ENCODE assay signal across 29 cellular contexts in genomic region chr9:134680393-134681060, GRCh38. TPM values are rescaled to one million over a fixed set of nuclear protein-coding genes. Genes with fewer than 3 reads are reported as not detected.
DNase-seq lines count a peak whose midpoint lies in the region; ATAC-seq, FAIRE-seq and TF ChIP-seq lines count a peak whose summit lies in the region.
"Had no signal": no experiment of that assay in that cellular context is flagged by ENCODE, and none has a peak within 500 bp of the region (broad histone marks: within the 10 kb centered on the region; RNA-seq: fewer than 3 reads in every experiment).

No MANE protein-coding gene starts in this region.

- peaks cover 17% of the 10 kb centered on the region for H3K79me1 ChIP-seq in trophoblast cell (ENCODE audit: low read length)

- H3K4me3 ChIP-seq in liver (ENCODE audit: low read depth in 1 of 3, low read length in 3 of 3): no peak overlapping the region
- no peak overlapping the region for H3K4me3 ChIP-seq in HepG2 (replicated peaks in 1 of 3; ENCODE audit: insufficient read depth in 1 of 3, low read depth in 2 of 3, low read length in 3 of 3)
- no peak overlapping the region for H3K4me3 ChIP-seq in gastroesophageal sphincter
- H3K4me3 ChIP-seq in trophoblast cell (ENCODE audit: low read depth, low read length): no peak overlapping the region
- H3K4me3 ChIP-seq in uterus: no peak overlapping the region
- H3K4me3 ChIP-seq: dorsolateral prefrontal cortex, psoas muscle had no signal

- peak overlapping the region; percentile 11 for H4K91ac ChIP-seq in trophoblast cell (ENCODE audit: low read depth, low read length)

- H2BK5ac ChIP-seq in trophoblast cell (ENCODE audit: low read depth, low read length, poor library complexity): peak overlapping the region; percentile 2

- no peak overlapping the region for H4K12ac ChIP-seq in trophoblast cell (ENCODE audit: low read depth, low read length)

- H4K8ac ChIP-seq in trophoblast cell (ENCODE audit: low read depth, low read length): peak overlapping the region; percentile 17

- H3K14ac ChIP-seq in trophoblast cell (ENCODE audit: low read length): peak overlapping the region; percentile 42

- H2BK120ac ChIP-seq in trophoblast cell (ENCODE audit: insufficient read depth, low read length, poor library complexity): peak overlapping the region; percentile 25

- peak overlapping the region; percentile 77 for H3K18ac ChIP-seq in trophoblast cell (ENCODE audit: low read length)

- H3K4me3 Mint-ChIP-seq in activated CD4-positive, alpha-beta T cell treated with anti-CD3 and anti-CD28 coated beads, Interleukin-2, amount 10 ng/mL, durations not matched to agents 7 days and 5 days: no peak overlapping the region
- H3K4me3 Mint-ChIP-seq: activated naive CD8-positive, alpha-beta T cell treated with anti-CD3 and anti-CD28 coated beads for 36 hours; stimulated activated naive CD8-positive, alpha-beta T cell treated with anti-CD3 and anti-CD28 coated beads, Interleukin-15, Interleukin-2, amounts not matched to agents 100 ng/mL and 50 ng/mL, for 24 hours; T-helper 17 cell; type B pancreatic cell had no signal

- intact Hi-C loops in HepG2 (cut with micrococcal nuclease; ENCODE audit: unreplicated experiment) (no loop called here), uterus (cut with DNase I; ENCODE audit: low total_unique reads) (no loop called here)

- H3K27ac Mint-ChIP-seq in activated CD4-positive, alpha-beta T cell treated with anti-CD3 and anti-CD28 coated beads, Interleukin-2, amount 10 ng/mL, durations not matched to agents 7 days and 5 days: no peak overlapping the region
- H3K27ac Mint-ChIP-seq: activated naive CD8-positive, alpha-beta T cell treated with anti-CD3 and anti-CD28 coated beads for 36 hours; stimulated activated naive CD8-positive, alpha-beta T cell treated with anti-CD3 and anti-CD28 coated beads, Interleukin-15, Interleukin-2, amounts not matched to agents 100 ng/mL and 50 ng/mL, for 24 hours; T-helper 17 cell; type B pancreatic cell had no signal

- ATAC-seq in HepG2 (no peak), gastroesophageal sphincter (no peak), GM18505 (IDR thresholded peaks at IDR 0.05; ENCODE audit: unreplicated experiment) (no peak)
- ATAC-seq: T-helper 17 cell had no signal

- no peak for FAIRE-seq in HepG2 (lab: Jason Lieb, UNC)
- FAIRE-seq: endothelial cell of umbilical vein, GM18507, HTR-8/SVneo had no signal

- TF ChIP-seq CTCF in liver (IDR thresholded peaks at IDR 0.05; ENCODE audit: low read depth, low read length, missing input control): no peak
- TF ChIP-seq CTCF in HepG2 (CRISPR knock-in tag; IDR thresholded peaks at IDR 0.05): no peak
- TF ChIP-seq CTCF in gastroesophageal sphincter (IDR thresholded peaks at IDR 0.05): no peak
- TF ChIP-seq CTCF in uterus (IDR thresholded peaks at IDR 0.05): no peak

- H3K4me2 ChIP-seq in HepG2 (ENCODE audit: low read depth, low read length) (no peak overlapping the region), trophoblast cell (ENCODE audit: low read length) (peak overlapping the region; percentile 37)
- H3K4me2 ChIP-seq: SK-N-SH had no signal

- peaks cover 2 to 8% (median 5%) of the 10 kb centered on the region in 4 donors for H3K9me3 ChIP-seq in liver (ENCODE audit: control insufficient read depth in 4 of 4, low read length in 3 of 4)
- peaks cover 9% of the 10 kb centered on the region for H3K9me3 ChIP-seq in HepG2 (ENCODE audit: low read length)
- peaks cover 0 to 4% (median 0%) of the 10 kb centered on the region in 3 donors for H3K9me3 ChIP-seq in gastroesophageal sphincter
- peaks cover 6% of the 10 kb centered on the region for H3K9me3 ChIP-seq in trophoblast cell (ENCODE audit: insufficient read depth, low read depth, low read length)
- H3K9me3 ChIP-seq in uterus: no peaks in the 10 kb centered on the region
- H3K9me3 ChIP-seq: neutrophil, SK-N-SH had no signal

- no peaks in the 10 kb centered on the region for H3K4me1 Mint-ChIP-seq in activated CD4-positive, alpha-beta T cell treated with anti-CD3 and anti-CD28 coated beads, Interleukin-2, amount 10 ng/mL, durations not matched to agents 7 days and 5 days
- H3K4me1 Mint-ChIP-seq: activated naive CD8-positive, alpha-beta T cell treated with anti-CD3 and anti-CD28 coated beads for 36 hours; T-helper 17 cell had no signal

- H2AFZ ChIP-seq in HepG2 (ENCODE audit: low read length): no peak overlapping the region
- H2AFZ ChIP-seq in trophoblast cell (ENCODE audit: insufficient read depth, low read length, poor library complexity): no peak overlapping the region

- H3K9ac ChIP-seq in liver (ENCODE audit: low read depth in 1 of 2, low read length in 2 of 2): no peak overlapping the region
- H3K9ac ChIP-seq in HepG2 (ENCODE audit: insufficient read depth, low read depth, low read length): no peak overlapping the region
- no peak overlapping the region for H3K9ac ChIP-seq in trophoblast cell (ENCODE audit: low read length)
- H3K9ac ChIP-seq: SK-N-SH had no signal

- H3K79me2 ChIP-seq in HepG2 (ENCODE audit: insufficient read depth, low read length) (no peaks in the 10 kb centered on the region), trophoblast cell (ENCODE audit: control insufficient read depth, insufficient read depth, low read length, poor library complexity) (peaks cover 15% of the 10 kb centered on the region)

- H2AK5ac ChIP-seq in trophoblast cell (ENCODE audit: low read length): peak overlapping the region; percentile 72

- POLR2A ChIA-PET in HepG2 (lab: Yijun Ruan, JAX): no interaction called here
- POLR2A ChIA-PET in activated CD4-positive, alpha-beta T cell treated with anti-CD3 and anti-CD28 coated beads, Interleukin-2, amount 10 ng/mL, durations not matched to agents 7 days and 5 days (lab: Charles Lee): no interaction called here

- H3K36me3 Mint-ChIP-seq in activated CD4-positive, alpha-beta T cell treated with anti-CD3 and anti-CD28 coated beads, Interleukin-2, amount 10 ng/mL, durations not matched to agents 7 days and 5 days (ENCODE audit: low read depth): no peaks in the 10 kb centered on the region
- H3K36me3 Mint-ChIP-seq: activated naive CD8-positive, alpha-beta T cell treated with anti-CD3 and anti-CD28 coated beads for 36 hours; type B pancreatic cell had no signal

- in situ Hi-C loops in HepG2 (cut with HindIII; ENCODE audit: extremely low pct_ligation_motif_present, low pct_unique_long_range_greater_than_20kb): no loop called here

- H3K4me1 ChIP-seq in liver (ENCODE audit: control insufficient read depth in 4 of 4, insufficient read depth in 4 of 4, low read length in 3 of 4) (no peaks in the 10 kb centered on the region), HepG2 (ENCODE audit: insufficient read depth, low read length) (no peaks in the 10 kb centered on the region), gastroesophageal sphincter (peaks cover 0 to 81% (median 22%) of the 10 kb centered on the region in 3 donors), trophoblast cell (ENCODE audit: control insufficient read depth in 1 of 2, insufficient read depth in 2 of 2, low read length in 2 of 2) (peaks cover 27 to 39% of the 10 kb centered on the region in 2 experiments), uterus (peaks cover 0 to 22% of the 10 kb centered on the region in 2 donors)
- H3K4me1 ChIP-seq: psoas muscle had no signal

- WGBS in liver: 76% methylated on average over 18 of the region's 18 CpGs
- 4% methylated on average over 7 of the region's 18 CpGs for WGBS in HepG2 (ENCODE audit: low lambda C conversion rate)
- 10 to 75% methylated on average over 2 to 5 of the region's 18 CpGs for WGBS in gastroesophageal sphincter (ENCODE audit: low coverage in 1 of 2), 2 donors
- WGBS in trophoblast cell (ENCODE audit: extremely low coverage, insufficient coverage, insufficient read length): no CpG with 5 or more reads among the region's 18 CpGs

- peak overlapping the region; percentile 87 for H2BK12ac ChIP-seq in trophoblast cell (ENCODE audit: low read length)

- H4K20me1 ChIP-seq in HepG2 (ENCODE audit: insufficient read depth, low read length): no peaks in the 10 kb centered on the region

- TF ChIP-seq RAD21 in liver (IDR thresholded peaks at IDR 0.05) (no peak), HepG2 (CRISPR knock-in tag; IDR thresholded peaks at IDR 0.05) (no peak)

- no peaks in the 10 kb centered on the region for H3K9me3 Mint-ChIP-seq in activated CD4-positive, alpha-beta T cell treated with anti-CD3 and anti-CD28 coated beads, Interleukin-2, amount 10 ng/mL, durations not matched to agents 7 days and 5 days
- H3K9me3 Mint-ChIP-seq: activated naive CD8-positive, alpha-beta T cell treated with anti-CD3 and anti-CD28 coated beads for 36 hours; stimulated activated naive CD8-positive, alpha-beta T cell treated with anti-CD3 and anti-CD28 coated beads, Interleukin-15, Interleukin-2, amounts not matched to agents 100 ng/mL and 50 ng/mL, for 24 hours; type B pancreatic cell had no signal

- H3K36me3 ChIP-seq in liver (ENCODE audit: control insufficient read depth in 4 of 4, insufficient read depth in 3 of 4, low read depth in 1 of 4, low read length in 3 of 4) (no peaks in the 10 kb centered on the region), HepG2 (replicated peaks in 1 of 2; ENCODE audit: control insufficient read depth in 1 of 2, insufficient read depth in 2 of 2, low read length in 2 of 2) (no peaks in the 10 kb centered on the region), gastroesophageal sphincter (no peaks in the 10 kb centered on the region), trophoblast cell (ENCODE audit: control insufficient read depth in 1 of 2, insufficient read depth in 2 of 2, low read length in 2 of 2) (peaks cover 21 to 45% of the 10 kb centered on the region in 2 experiments), uterus (no peaks in the 10 kb centered on the region)
- H3K36me3 ChIP-seq: neutrophil had no signal

- CTCF ChIA-PET in HepG2 (lab: Yijun Ruan, JAX; ENCODE audit: low intra/inter-chr PET ratio, low total read pairs): no interaction called here
- CTCF ChIA-PET in activated CD4-positive, alpha-beta T cell treated with anti-CD3 and anti-CD28 coated beads, Interleukin-2, amount 10 ng/mL, durations not matched to agents 7 days and 5 days (lab: Charles Lee): no interaction called here

- H3K27me3 ChIP-seq in liver (ENCODE audit: control insufficient read depth in 4 of 4, insufficient read depth in 4 of 4, low read length in 3 of 4): peaks cover 0 to 3% (median 0%) of the 10 kb centered on the region in 4 donors
- peaks cover 5 to 44% of the 10 kb centered on the region in 2 experiments; a peak in 4 of 5 replicates for H3K27me3 ChIP-seq in HepG2 (ENCODE audit: control insufficient read depth in 1 of 2, insufficient read depth in 2 of 2, low read length in 2 of 2)
- no peaks in the 10 kb centered on the region for H3K27me3 ChIP-seq in gastroesophageal sphincter
- H3K27me3 ChIP-seq in trophoblast cell (ENCODE audit: insufficient read depth, low read length): no peaks in the 10 kb centered on the region
- H3K27me3 ChIP-seq in uterus: no peaks in the 10 kb centered on the region
- H3K27me3 ChIP-seq: neutrophil had no signal

- DNase-seq in HepG2 (ENCODE audit: low spot score) (no peak), trophoblast cell (no peak), uterus (no peak), T-helper 1 cell (no peak)
- no peak for DNase-seq in activated CD4-positive, alpha-beta T cell treated with anti-CD3 and anti-CD28 coated beads, Interleukin-2, amount 10 ng/mL, durations not matched to agents 7 days and 5 days
- DNase-seq: activated CD4-positive, alpha-beta T cell treated with anti-CD3 and anti-CD28 coated beads for 1 hour; activated naive CD8-positive, alpha-beta T cell treated with anti-CD3 and anti-CD28 coated beads for 36 hours; activated T-cell treated with anti-CD3 and anti-CD28 coated beads for 4 hours; C1 segment of cervical spinal cord; Calu3; DND-41; HCEC 1CT; mammary epithelial cell; NCI-H1436; NCI-H345; RPMI8226; SK-N-SH; T-helper 17 cell had no signal

- no peaks in the 10 kb centered on the region for H3K27me3 Mint-ChIP-seq in activated CD4-positive, alpha-beta T cell treated with anti-CD3 and anti-CD28 coated beads, Interleukin-2, amount 10 ng/mL, durations not matched to agents 7 days and 5 days
- H3K27me3 Mint-ChIP-seq: activated naive CD8-positive, alpha-beta T cell treated with anti-CD3 and anti-CD28 coated beads for 36 hours; stimulated activated naive CD8-positive, alpha-beta T cell treated with anti-CD3 and anti-CD28 coated beads, Interleukin-15, Interleukin-2, amounts not matched to agents 100 ng/mL and 50 ng/mL, for 24 hours; T-helper 17 cell had no signal

- peak overlapping the region; percentile 39 for H3K4ac ChIP-seq in trophoblast cell (ENCODE audit: low read depth, low read length)

- H3K23ac ChIP-seq in trophoblast cell (ENCODE audit: low read length): no peak overlapping the region

- TF ChIP-seq EP300 in HepG2 (IDR thresholded peaks at IDR 0.05; ENCODE audit: low read depth in 2 of 2, low read length in 2 of 2): no peak
- no peak for TF ChIP-seq EP300 in HepG2 (CRISPR knock-in tag; IDR thresholded peaks at IDR 0.05; ENCODE audit: borderline replicate concordance)
- no peak for TF ChIP-seq EP300 in gastroesophageal sphincter (IDR thresholded peaks at IDR 0.05)

- no peak for TF ChIP-seq POLR2A in HepG2 (IDR thresholded peaks at IDR 0.05; ENCODE audit: insufficient read depth in 1 of 2, low read depth in 2 of 2, low read length in 2 of 2)
- no peak for TF ChIP-seq POLR2A in gastroesophageal sphincter (IDR thresholded peaks at IDR 0.05)
- no peak for TF ChIP-seq POLR2A in uterus (IDR thresholded peaks at IDR 0.05)
- TF ChIP-seq POLR2A in GM18505 (IDR thresholded peaks at IDR 0.05; ENCODE audit: borderline replicate concordance, extremely low read depth, insufficient read depth, insufficient read length): no peak

- H3K27ac ChIP-seq in liver (ENCODE audit: low read depth in 1 of 2, low read length in 2 of 2) (peak overlapping the region; percentile 12 to 23), HepG2 (ENCODE audit: extremely low read length, insufficient read depth, low read length) (no peak overlapping the region), gastroesophageal sphincter (peak overlapping the region in 3 of 4 donors; percentile 14 to 65 (median 55)), trophoblast cell (ENCODE audit: low read depth, low read length) (peak overlapping the region; percentile 63), uterus (peak overlapping the region; percentile 56 to 63)
- H3K27ac ChIP-seq: dorsolateral prefrontal cortex, neutrophil, psoas muscle had no signal

- BruUV-seq in HepG2 (replicated peaks; lab: Mats Ljungman, UMichigan): no TSS peak

RNA-seq across cellular contexts. Expression of gene COL5A1, which starts 38.9 kb away (rescaled TPM):
- total RNA-seq in liver: 10 to 100 TPM; 12.3 to 15.6 TPM
- polyA plus RNA-seq in liver: 10 to 100 TPM in 1 of 2 donors, under 1 TPM in 1; 0.67 to 10.2 TPM
- total RNA-seq in HepG2 (2016; rRNA removed; fragmentation: Illumina TruSeq; extraction: Trizol): not detected in 2 replicates
- not detected in 2 replicates for total RNA-seq in HepG2 (2016; cell fraction: cytosol; rRNA removed; fragmentation: Illumina TruSeq; extraction: Trizol; ENCODE audit: low read depth)
- not detected in 2 replicates for total RNA-seq in HepG2 (2016; cell fraction: insoluble cytoplasmic fraction; rRNA removed; fragmentation: Illumina TruSeq; extraction: Trizol)
- total RNA-seq in HepG2 (2016; cell fraction: membrane; rRNA removed; fragmentation: Illumina TruSeq; extraction: Trizol): not detected in 2 replicates
- not detected in 2 replicates for total RNA-seq in HepG2 (2016; cell fraction: nucleus; rRNA removed; fragmentation: Illumina TruSeq; extraction: Trizol)
- polyA plus RNA-seq in HepG2 (2011; rRNA removed): under 0.01 TPM in 1 of 2 replicates, not detected in the other
- under 0.01 TPM in 1 of 2 replicates, not detected in the other for polyA plus RNA-seq in HepG2 (2011; cell fraction: cytosol; rRNA removed)
- polyA plus RNA-seq in HepG2 (2011; cell fraction: nucleus; rRNA removed): 0.07 and 0.08 TPM in 2 replicates
- polyA plus RNA-seq in HepG2 (2012): not detected in 2 replicates
- polyA plus RNA-seq in HepG2 (2016; cell fraction: cytosol; fragmentation: Illumina TruSeq; extraction: Trizol; ENCODE audit: low read depth): not detected in 2 replicates
- polyA plus RNA-seq in HepG2 (2016; cell fraction: insoluble cytoplasmic fraction; fragmentation: Illumina TruSeq; extraction: Trizol; ENCODE audit: low read depth): not detected in 2 replicates
- not detected in 2 replicates for polyA plus RNA-seq in HepG2 (2016; cell fraction: membrane; fragmentation: Illumina TruSeq; extraction: Trizol; ENCODE audit: low read depth)
- polyA plus RNA-seq in HepG2 (2016; cell fraction: nucleus; fragmentation: Illumina TruSeq; extraction: Trizol; ENCODE audit: insufficient read depth, low read depth): 0.19 TPM in 1 of 2 replicates, not detected in the other
- 0.04 and 20.3 TPM in 2 replicates for polyA minus RNA-seq in HepG2 (2011; rRNA and poly(A)+ RNA removed; ENCODE audit: low replicate concordance)
- 0.20 TPM in 1 of 2 replicates, not detected in the other for polyA minus RNA-seq in HepG2 (2011; cell fraction: cytosol; rRNA and poly(A)+ RNA removed)
- not detected in 2 replicates for polyA minus RNA-seq in HepG2 (2011; cell fraction: nucleus; rRNA and poly(A)+ RNA removed)
- 10 to 100 TPM; 48.5 to 86.4 (median 74.9) TPM for total RNA-seq in gastroesophageal sphincter
- 431 and 476 TPM in 2 replicates for polyA plus RNA-seq in trophoblast cell (2013)
- total RNA-seq in uterus: 100 to 1,000 TPM in 2 of 4 donors, 10 to 100 TPM in 2; 21.2 to 604 (median 129) TPM
- total RNA-seq in activated CD4-positive, alpha-beta T cell treated with anti-CD3 and anti-CD28 coated beads, Interleukin-2, amount 10 ng/mL, durations not matched to agents 7 days and 5 days: under 1 TPM; 0.15 to 0.30 TPM
- total RNA-seq: Calu3 had no signal

Comparison
In these comparisons a context has a peak if more than half of its experiments do, and no peak if none do; other contexts are left out.
1. RNA of gene COL5A1, which starts 38.9 kb away (total RNA-seq): 21.2 to 604 TPM in uterus, 48.5 to 86.4 TPM in gastroesophageal sphincter and 12.3 to 15.6 TPM in liver; 0.15 to 0.30 TPM in activated CD4-positive, alpha-beta T cell treated with anti-CD3 and anti-CD28 coated beads, Interleukin-2, amount 10 ng/mL, durations not matched to agents 7 days and 5 days and not detected in HepG2; every median in the first group is over 10 times any median in the second.